In genomic region chr14:61501714-61502458, GRCh38 we compare ENCODE assay signal across 13 cellular contexts.
DNase-seq lines count a peak whose midpoint lies in the region; TF ChIP-seq lines count a peak whose summit lies in the region.
"Had no signal": no experiment of that assay in that cellular context is flagged by ENCODE, and none has a peak within 500 bp of the region (broad histone marks: within the 10 kb centered on the region; RNA-seq: fewer than 3 reads in every experiment).

No MANE protein-coding gene starts in this region.

- DNase-seq in activated naive CD4-positive, alpha-beta T cell treated with anti-CD3 and anti-CD28 coated beads for 36 hours: no peak
- no peak for DNase-seq in activated naive CD4-positive, alpha-beta T cell (lab: John Stamatoyannopoulos, UW)
- no peak for DNase-seq in epithelial cell of prostate (ENCODE audit: low read depth, low spot score)
- DNase-seq in thyroid gland: no peak
- no peak for DNase-seq in NCI-H1048 (lab: John Stamatoyannopoulos, UW)
- DNase-seq in COLO829 (ENCODE audit: low spot score): no peak
- no peak for DNase-seq in HCEC 1CT
- DNase-seq: gastrocnemius medialis, NCI-H446 treated with DMSO at 0.1 percent for 48 hours, SHP77 treated with DMSO at 0.1 percent for 48 hours had no signal

- H3K79me2 ChIP-seq in OCI-LY3 (ENCODE audit: low read length): no peaks in the 10 kb centered on the region

- H3K4me3 Mint-ChIP-seq in activated naive CD4-positive, alpha-beta T cell treated with anti-CD3 and anti-CD28 coated beads for 36 hours: peak overlapping the region; percentile 66
- H3K4me3 Mint-ChIP-seq: dendritic cell treated with granulocyte-macrophage colony-stimulating factor and Interleukin-4, amounts not matched to agents 40 ng/mL and 50 ng/mL, for 4 days had no signal

- peaks cover 50% of the 10 kb centered on the region for H3K36me3 Mint-ChIP-seq in activated naive CD4-positive, alpha-beta T cell treated with anti-CD3 and anti-CD28 coated beads for 36 hours (ENCODE audit: low read depth)

- CTCF ChIA-PET in activated naive CD4-positive, alpha-beta T cell treated with anti-CD3 and anti-CD28 coated beads for 36 hours (lab: Charles Lee): interaction anchor here (1.0 to 11.1 kb wide), 4 partner anchors 25 to 72 kb away, joined by 3 to 130 read pairs (median 3); no protein-coding TSS in a partner anchor

- H2AFZ ChIP-seq in OCI-LY3 (ENCODE audit: low read depth, low read length): no peak overlapping the region

- no peaks in the 10 kb centered on the region for H3K36me3 ChIP-seq in OCI-LY3 (replicated peaks; ENCODE audit: low read depth, low read length)
- no peaks in the 10 kb centered on the region for H3K36me3 ChIP-seq in thyroid gland
- H3K36me3 ChIP-seq: gastrocnemius medialis had no signal

- no peak for TF ChIP-seq POLR2A in thyroid gland (IDR thresholded peaks at IDR 0.05)

- TF ChIP-seq CTCF in OCI-LY3 (IDR thresholded peaks at IDR 0.05; ENCODE audit: low read depth, low read length) (no peak), thyroid gland (IDR thresholded peaks at IDR 0.05) (no peak)

- 45 to 61% methylated on average over 6 of the region's 6 CpGs for WGBS in thyroid gland, 2 donors

- H3K9ac ChIP-seq in OCI-LY3 (ENCODE audit: low read length): peak overlapping the region; percentile 58

- peaks cover 5% of the 10 kb centered on the region for H3K9me3 Mint-ChIP-seq in activated naive CD4-positive, alpha-beta T cell treated with anti-CD3 and anti-CD28 coated beads for 36 hours
- H3K9me3 Mint-ChIP-seq: dendritic cell treated with granulocyte-macrophage colony-stimulating factor and Interleukin-4, amounts not matched to agents 40 ng/mL and 50 ng/mL, for 4 days had no signal

- H3K4me1 ChIP-seq in OCI-LY3 (ENCODE audit: low read length) (peaks cover 59% of the 10 kb centered on the region), thyroid gland (peaks cover 52 to 71% of the 10 kb centered on the region in 2 donors)

- H3K27ac ChIP-seq in OCI-LY3 (ENCODE audit: low read length) (peak overlapping the region; percentile 85), epithelial cell of prostate (peak overlapping the region; percentile 93), thyroid gland (peak overlapping the region in 2 of 3 donors; percentile 35 to 88)
- H3K27ac ChIP-seq: gastrocnemius medialis had no signal

- H3K4me1 Mint-ChIP-seq in activated naive CD4-positive, alpha-beta T cell treated with anti-CD3 and anti-CD28 coated beads for 36 hours (ENCODE audit: low read depth): peaks cover 95% of the 10 kb centered on the region

- H4K20me1 ChIP-seq in OCI-LY3 (ENCODE audit: insufficient read depth, low read length): no peaks in the 10 kb centered on the region

- peaks cover 7% of the 10 kb centered on the region; the same call in 1 of the 2 replicates for H3K9me3 ChIP-seq in OCI-LY3 (ENCODE audit: insufficient read depth, low read length)
- H3K9me3 ChIP-seq in thyroid gland: no peaks in the 10 kb centered on the region
- H3K9me3 ChIP-seq: gastrocnemius medialis had no signal

- peak overlapping the region; percentile 88 for H3K4me2 ChIP-seq in OCI-LY3 (ENCODE audit: low read length)

- H3K27me3 ChIP-seq in OCI-LY3 (ENCODE audit: low read depth, low read length): 0 out of 2 replicates have a peak, but pooled peaks cover 3% of the 10 kb centered on the region
- no peaks in the 10 kb centered on the region for H3K27me3 ChIP-seq in thyroid gland
- H3K27me3 ChIP-seq: gastrocnemius medialis had no signal

- H3K4me3 ChIP-seq in OCI-LY3 (ENCODE audit: low read length): peak overlapping the region; percentile 66
- H3K4me3 ChIP-seq in thyroid gland (replicated peaks in 1 of 3): no peak overlapping the region
- H3K4me3 ChIP-seq: gastrocnemius medialis, lung had no signal

- intact Hi-C loops in activated naive CD4-positive, alpha-beta T cell treated with anti-CD3 and anti-CD28 coated beads for 36 hours (cut with micrococcal nuclease): loop anchor here (1.0 to 5.0 kb wide), 3 partner anchors 22 to 325 kb away; no protein-coding TSS in a partner anchor
- intact Hi-C loops in thyroid gland (cut with DNase I): no loop called here

- no peaks in the 10 kb centered on the region for H3K27me3 Mint-ChIP-seq in activated naive CD4-positive, alpha-beta T cell treated with anti-CD3 and anti-CD28 coated beads for 36 hours (ENCODE audit: low read depth)

- peak overlapping the region; percentile 100 for H3K27ac Mint-ChIP-seq in activated naive CD4-positive, alpha-beta T cell treated with anti-CD3 and anti-CD28 coated beads for 36 hours
- H3K27ac Mint-ChIP-seq: dendritic cell treated with granulocyte-macrophage colony-stimulating factor and Interleukin-4, amounts not matched to agents 40 ng/mL and 50 ng/mL, for 4 days had no signal
